Comparison of ENCODE assay signal across 16 cellular contexts in the genomic region with DNA sequence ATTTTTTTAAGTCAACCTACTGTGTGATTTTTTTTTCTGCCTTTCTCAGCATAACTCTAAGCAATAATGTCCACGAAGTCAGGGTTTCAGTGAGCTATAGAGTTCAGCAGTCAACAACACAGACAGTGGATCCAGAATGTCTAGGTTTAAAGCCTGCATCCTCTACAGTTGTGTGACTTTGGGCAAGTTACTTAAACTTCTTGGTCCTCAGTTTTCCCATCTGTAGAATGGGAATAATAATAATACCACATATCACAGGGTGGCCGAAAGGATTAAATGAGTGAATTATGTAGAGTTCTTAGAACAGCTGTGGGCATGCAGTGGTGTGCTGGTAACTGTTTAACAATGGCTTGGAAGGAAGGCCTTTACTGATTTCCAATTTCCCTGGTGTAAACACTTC. TPM values are rescaled to one million over a fixed set of nuclear protein-coding genes. Genes with fewer than 3 reads are reported as not detected.
A peak's percentile ranks its signal among the peaks of the same experiment; 100 is the strongest.
DNase-seq lines count a peak whose midpoint lies in the region; ATAC-seq, FAIRE-seq and TF ChIP-seq lines count a peak whose summit lies in the region.
"Had no signal": no experiment of that assay in that cellular context is flagged by ENCODE, and none has a peak within 500 bp of the region (broad histone marks: within the 10 kb centered on the region; RNA-seq: fewer than 3 reads in every experiment).

No MANE protein-coding gene starts in this region.

- no peak overlapping the region for H2BK5ac ChIP-seq in H1 (ENCODE audit: low read depth, low read length)

- H3K36me3 ChIP-seq in CD8-positive, alpha-beta T cell (ENCODE audit: insufficient read depth, low read length): no peaks in the 10 kb centered on the region
- H3K36me3 ChIP-seq in H1 (ENCODE audit: control insufficient read depth in 2 of 4, insufficient read depth in 4 of 4, low read length in 3 of 4) (no peaks in the 10 kb centered on the region), neural progenitor cell (no peaks in the 10 kb centered on the region), sigmoid colon (no peaks in the 10 kb centered on the region)
- H3K36me3 ChIP-seq: BLaER1, HAP-1 had no signal

- H3K4me3 ChIP-seq in CD8-positive, alpha-beta T cell (ENCODE audit: low read depth, low read length): no peak overlapping the region
- no peak overlapping the region for H3K4me3 ChIP-seq in H1 (ENCODE audit: extremely low read depth in 1 of 4, insufficient read depth in 2 of 4, low read depth in 3 of 4, low read length in 4 of 4)
- H3K4me3 ChIP-seq in neural progenitor cell: no peak overlapping the region
- no peak overlapping the region for H3K4me3 ChIP-seq in sigmoid colon
- H3K4me3 ChIP-seq: BLaER1, HAP-1 had no signal

- no peak for DNase-seq in activated CD8-positive, alpha-beta T cell treated with anti-CD3 and anti-CD28 coated beads, Interleukin-2, amount 10 ng/mL, durations not matched to agents 7 days and 5 days
- DNase-seq in activated CD8-positive, alpha-beta T cell treated with anti-CD3 and anti-CD28 coated beads for 36 hours: no peak
- DNase-seq in CD8-positive, alpha-beta T cell: no peak
- DNase-seq in H1 (ENCODE audit: low read depth in 1 of 2, low spot score in 2 of 2) (no peak), neural progenitor cell (ENCODE audit: low spot score) (no peak), NCI-H774 (lab: John Stamatoyannopoulos, UW) (no peak), sigmoid colon (no peak)
- DNase-seq: 8988T, AML-193, DMS53, GF-D8, GOT3, HFFc6 had no signal

- peaks cover 33% of the 10 kb centered on the region for H3F3A ChIP-seq in neural progenitor cell (ENCODE audit: low read depth)

- H4K5ac ChIP-seq in H1 (ENCODE audit: insufficient read length, low read depth, low read length): no peak overlapping the region

- H2BK15ac ChIP-seq in H1 (ENCODE audit: low read length): no peak overlapping the region

- TF ChIP-seq EP300 in H1 (IDR thresholded peaks at IDR 0.05; ENCODE audit: borderline replicate concordance in 1 of 2, low read depth in 2 of 2, low read length in 2 of 2) (no peak), sigmoid colon (IDR thresholded peaks at IDR 0.05) (no peak)

- H2BK20ac ChIP-seq in H1 (ENCODE audit: low read length): no peak overlapping the region

- H3K4me1 Mint-ChIP-seq in activated CD8-positive, alpha-beta T cell treated with anti-CD3 and anti-CD28 coated beads, Interleukin-2, amount 10 ng/mL, durations not matched to agents 7 days and 5 days (ENCODE audit: low read depth): peaks cover 50% of the 10 kb centered on the region
- H3K4me1 Mint-ChIP-seq in activated CD8-positive, alpha-beta T cell treated with anti-CD3 and anti-CD28 coated beads for 36 hours (ENCODE audit: low read depth): peaks cover 44% of the 10 kb centered on the region
- H3K4me1 Mint-ChIP-seq in CD8-positive, alpha-beta T cell (ENCODE audit: low read depth): peaks cover 30% of the 10 kb centered on the region
- H3K4me1 Mint-ChIP-seq in neural progenitor cell: peaks cover 65% of the 10 kb centered on the region

- H3K9me3 ChIP-seq in CD8-positive, alpha-beta T cell (ENCODE audit: low read length): no peaks in the 10 kb centered on the region
- H3K9me3 ChIP-seq in H1 (ENCODE audit: insufficient read depth in 2 of 2, low read depth in 1 of 2, low read length in 1 of 2) (no peaks in the 10 kb centered on the region), neural progenitor cell (ENCODE audit: low read depth) (no peaks in the 10 kb centered on the region), sigmoid colon (no peaks in the 10 kb centered on the region)
- H3K9me3 ChIP-seq: BLaER1, HAP-1 had no signal

- no peak for ATAC-seq in activated CD8-positive, alpha-beta T cell treated with anti-CD3 and anti-CD28 coated beads, Interleukin-2, amount 10 ng/mL, durations not matched to agents 7 days and 5 days
- ATAC-seq in activated CD8-positive, alpha-beta T cell treated with anti-CD3 and anti-CD28 coated beads for 36 hours: no peak
- no peak for ATAC-seq in CD8-positive, alpha-beta T cell

- CTCF ChIA-PET in activated CD8-positive, alpha-beta T cell treated with anti-CD3 and anti-CD28 coated beads, Interleukin-2, amount 10 ng/mL, durations not matched to agents 7 days and 5 days (lab: Charles Lee): interaction anchor here (1.6 kb wide), 1 partner anchor 176 kb away, joined by 4 read pairs; no protein-coding TSS in a partner anchor
- CTCF ChIA-PET in activated CD8-positive, alpha-beta T cell treated with anti-CD3 and anti-CD28 coated beads for 36 hours (lab: Charles Lee): interaction anchor here (0.8 to 1.8 kb wide), 3 partner anchors 10 to 79 kb away, joined by 3 to 4 read pairs (median 4); no protein-coding TSS in a partner anchor
- CTCF ChIA-PET in CD8-positive, alpha-beta T cell (lab: Charles Lee): interaction anchor here (0.9 to 1.1 kb wide), 3 partner anchors 32 to 80 kb away, joined by 3 to 4 read pairs (median 3); no protein-coding TSS in a partner anchor
- CTCF ChIA-PET in H1 (lab: Charles Lee; ENCODE audit: partially characterized antibody): interaction anchor here (1.1 to 1.4 kb wide), 2 partner anchors 34 to 196 kb away, joined by 3 to 5 read pairs; no protein-coding TSS in a partner anchor

- WGBS in H1 (ENCODE audit: extremely low coverage in 1 of 2, insufficient coverage in 1 of 2, insufficient read length in 1 of 2, insufficient replicate concordance in 2 of 2, low coverage in 1 of 2, low lambda C conversion rate in 2 of 2, missing lambda C conversion rate in 1 of 2), 2 experiments: 98% methylated on average over 2 of the region's 2 CpGs; no CpG with 5 or more reads in 1 of the 2 experiments
- WGBS in sigmoid colon, 2 donors: 90% methylated on average over 2 of the region's 2 CpGs

- peaks cover 61% of the 10 kb centered on the region for H3K36me3 Mint-ChIP-seq in activated CD8-positive, alpha-beta T cell treated with anti-CD3 and anti-CD28 coated beads, Interleukin-2, amount 10 ng/mL, durations not matched to agents 7 days and 5 days (ENCODE audit: low read depth)
- H3K36me3 Mint-ChIP-seq in activated CD8-positive, alpha-beta T cell treated with anti-CD3 and anti-CD28 coated beads for 36 hours (ENCODE audit: low read depth): peaks cover 32% of the 10 kb centered on the region
- peaks cover 11% of the 10 kb centered on the region for H3K36me3 Mint-ChIP-seq in CD8-positive, alpha-beta T cell
- H3K36me3 Mint-ChIP-seq in neural progenitor cell: no peaks in the 10 kb centered on the region

- no peaks in the 10 kb centered on the region for H3K79me1 ChIP-seq in H1 (ENCODE audit: low read depth, low read length)

- no peak overlapping the region for H3K14ac ChIP-seq in H1 (ENCODE audit: insufficient read length)

- no peak overlapping the region for H4K91ac ChIP-seq in H1 (replicated peaks; ENCODE audit: insufficient read length, low read length)

- TF ChIP-seq POLR2A in H1 (IDR thresholded peaks at IDR 0.05; ENCODE audit: control extremely low read depth in 1 of 2, low read depth in 2 of 2, low read length in 2 of 2): no peak
- TF ChIP-seq POLR2A in sigmoid colon (IDR thresholded peaks at IDR 0.05): no peak

- no peak overlapping the region for H2BK120ac ChIP-seq in H1 (replicated peaks; ENCODE audit: low read depth, low read length)

- H3K23ac ChIP-seq in H1 (ENCODE audit: insufficient read length): no peak overlapping the region

- no peaks in the 10 kb centered on the region for H3K9me3 Mint-ChIP-seq in activated CD8-positive, alpha-beta T cell treated with anti-CD3 and anti-CD28 coated beads, Interleukin-2, amount 10 ng/mL, durations not matched to agents 7 days and 5 days (ENCODE audit: insufficient read depth)
- H3K9me3 Mint-ChIP-seq in activated CD8-positive, alpha-beta T cell treated with anti-CD3 and anti-CD28 coated beads for 36 hours: no peaks in the 10 kb centered on the region
- H3K9me3 Mint-ChIP-seq in CD8-positive, alpha-beta T cell: no peaks in the 10 kb centered on the region
- H3K9me3 Mint-ChIP-seq in neural progenitor cell: peaks cover 2% of the 10 kb centered on the region
- H3K9me3 Mint-ChIP-seq: HFFc6 had no signal

- H3K56ac ChIP-seq in H1 (replicated peaks; ENCODE audit: insufficient read length, low read depth, low read length): no peak overlapping the region

- H4K20me1 ChIP-seq in H1 (replicated peaks in 1 of 2; ENCODE audit: control insufficient read depth in 1 of 2, insufficient read depth in 2 of 2, low read length in 2 of 2): no peaks in the 10 kb centered on the region
- no peaks in the 10 kb centered on the region for H4K20me1 ChIP-seq in neural progenitor cell (ENCODE audit: low read depth)
- H4K20me1 ChIP-seq: BLaER1 had no signal

- no peak for FAIRE-seq in H1 (lab: Jason Lieb, UNC)
- FAIRE-seq: GM19239 had no signal

- no peaks in the 10 kb centered on the region for H3K23me2 ChIP-seq in H1 (ENCODE audit: low read depth, low read length)

- no peak for TF ChIP-seq RAD21 in H1 (IDR thresholded peaks at IDR 0.05 in 1 of 2, conservative IDR thresholded peaks at IDR 0.05 in 1 of 2; ENCODE audit: low read depth in 2 of 2, low read length in 2 of 2)

- no peak overlapping the region for H3K4ac ChIP-seq in H1 (replicated peaks; ENCODE audit: insufficient read length, low read depth, low read length)

- no peaks in the 10 kb centered on the region for H3K27me3 Mint-ChIP-seq in activated CD8-positive, alpha-beta T cell treated with anti-CD3 and anti-CD28 coated beads, Interleukin-2, amount 10 ng/mL, durations not matched to agents 7 days and 5 days (ENCODE audit: low read depth)
- H3K27me3 Mint-ChIP-seq in activated CD8-positive, alpha-beta T cell treated with anti-CD3 and anti-CD28 coated beads for 36 hours: no peaks in the 10 kb centered on the region
- H3K27me3 Mint-ChIP-seq in CD8-positive, alpha-beta T cell (ENCODE audit: low read depth): no peaks in the 10 kb centered on the region
- peaks cover 6% of the 10 kb centered on the region for H3K27me3 Mint-ChIP-seq in neural progenitor cell (ENCODE audit: insufficient read depth, low read depth)

- H3K27ac ChIP-seq in CD8-positive, alpha-beta T cell (ENCODE audit: low read depth, low read length): no peak overlapping the region
- no peak overlapping the region for H3K27ac ChIP-seq in H1 (ENCODE audit: low read depth, low read length)
- H3K27ac ChIP-seq in neural progenitor cell: no peak overlapping the region
- no peak overlapping the region for H3K27ac ChIP-seq in sigmoid colon
- H3K27ac ChIP-seq: BLaER1 had no signal

- peaks cover 19% of the 10 kb centered on the region for H3K4me1 ChIP-seq in CD8-positive, alpha-beta T cell (ENCODE audit: insufficient read depth, low read length)
- H3K4me1 ChIP-seq in H1 (replicated peaks in 1 of 4; ENCODE audit: control insufficient read depth in 3 of 4, insufficient read depth in 4 of 4, low read length in 3 of 4) (peaks cover 0 to 15% (median 11%) of the 10 kb centered on the region in 4 experiments; a peak in 6 of 7 replicates), neural progenitor cell (peaks cover 24% of the 10 kb centered on the region), sigmoid colon (no peaks in the 10 kb centered on the region)

- H2AFZ ChIP-seq in H1 (ENCODE audit: low read length) (no peak overlapping the region), neural progenitor cell (replicated peaks) (no peak overlapping the region)

- H3K9ac ChIP-seq in H1 (replicated peaks in 1 of 4; ENCODE audit: extremely low read depth in 1 of 4, low read depth in 3 of 4, low read length in 3 of 4) (no peak overlapping the region), neural progenitor cell (no peak overlapping the region)
- H3K9ac ChIP-seq: BLaER1 had no signal

- POLR2A ChIA-PET in activated CD8-positive, alpha-beta T cell treated with anti-CD3 and anti-CD28 coated beads, Interleukin-2, amount 10 ng/mL, durations not matched to agents 7 days and 5 days (lab: Charles Lee): interaction anchor here (0.9 kb wide), 1 partner anchor 28 kb away, joined by 3 read pairs; no protein-coding TSS in a partner anchor
- POLR2A ChIA-PET in activated CD8-positive, alpha-beta T cell treated with anti-CD3 and anti-CD28 coated beads for 36 hours (lab: Charles Lee): interaction anchor here (1.0 to 1.7 kb wide), 3 partner anchors 10 to 56 kb away, joined by 3 to 4 read pairs (median 3); no protein-coding TSS in a partner anchor
- POLR2A ChIA-PET in CD8-positive, alpha-beta T cell (lab: Charles Lee): no interaction called here
- POLR2A ChIA-PET in H1 (lab: Charles Lee; ENCODE audit: partially characterized antibody): no interaction called here

- intact Hi-C loops in activated CD8-positive, alpha-beta T cell treated with anti-CD3 and anti-CD28 coated beads for 36 hours (cut with micrococcal nuclease): no loop called here
- intact Hi-C loops in CD8-positive, alpha-beta T cell (cut with DNase I, micrococcal nuclease): no loop called here
- intact Hi-C loops in sigmoid colon (cut with DNase I): no loop called here

- no peaks in the 10 kb centered on the region for H3K79me2 ChIP-seq in H1 (ENCODE audit: control insufficient read depth in 1 of 2, insufficient read depth in 2 of 2, low read length in 2 of 2)
- H3K79me2 ChIP-seq in neural progenitor cell (ENCODE audit: low read depth): no peaks in the 10 kb centered on the region

- H2AK5ac ChIP-seq in H1 (ENCODE audit: low read depth, low read length): no peak overlapping the region

- H3K27me3 ChIP-seq in CD8-positive, alpha-beta T cell (ENCODE audit: insufficient read depth, low read length): no peaks in the 10 kb centered on the region
- H3K27me3 ChIP-seq in H1 (replicated peaks in 1 of 4; ENCODE audit: control insufficient read depth in 3 of 4, extremely low read depth in 1 of 4, insufficient read depth in 3 of 4, low read length in 3 of 4) (no peaks in the 10 kb centered on the region), neural progenitor cell (no peaks in the 10 kb centered on the region), sigmoid colon (peaks cover 0 to 5% (median 0%) of the 10 kb centered on the region in 3 donors)

- H3K4me2 ChIP-seq in H1 (ENCODE audit: insufficient read depth in 1 of 2, low read depth in 2 of 2, low read length in 2 of 2) (no peak overlapping the region), neural progenitor cell (no peak overlapping the region)

- peak overlapping the region; percentile 26 for H3K27ac Mint-ChIP-seq in activated CD8-positive, alpha-beta T cell treated with anti-CD3 and anti-CD28 coated beads, Interleukin-2, amount 10 ng/mL, durations not matched to agents 7 days and 5 days
- H3K27ac Mint-ChIP-seq in activated CD8-positive, alpha-beta T cell treated with anti-CD3 and anti-CD28 coated beads for 36 hours: no peak overlapping the region
- H3K27ac Mint-ChIP-seq in CD8-positive, alpha-beta T cell: peak overlapping the region; percentile 55
- peak overlapping the region; percentile 35 for H3K27ac Mint-ChIP-seq in neural progenitor cell
- H3K27ac Mint-ChIP-seq: HFFc6 had no signal

- H4K8ac ChIP-seq in H1 (ENCODE audit: extremely low read depth, insufficient read depth, low read length): no peak overlapping the region

- H3K18ac ChIP-seq in H1 (ENCODE audit: extremely low read depth, low read length): no peak overlapping the region

- no peak overlapping the region for H3K4me3 Mint-ChIP-seq in activated CD8-positive, alpha-beta T cell treated with anti-CD3 and anti-CD28 coated beads, Interleukin-2, amount 10 ng/mL, durations not matched to agents 7 days and 5 days
- H3K4me3 Mint-ChIP-seq in activated CD8-positive, alpha-beta T cell treated with anti-CD3 and anti-CD28 coated beads for 36 hours: no peak overlapping the region
- H3K4me3 Mint-ChIP-seq in CD8-positive, alpha-beta T cell: no peak overlapping the region
- no peak overlapping the region for H3K4me3 Mint-ChIP-seq in neural progenitor cell
- H3K4me3 Mint-ChIP-seq: HFFc6 had no signal

- TF ChIP-seq CTCF in activated CD8-positive, alpha-beta T cell treated with anti-CD3 and anti-CD28 coated beads for 36 hours (IDR thresholded peaks at IDR 0.05): no peak
- no peak for TF ChIP-seq CTCF in CD8-positive, alpha-beta T cell (IDR thresholded peaks at IDR 0.05)
- TF ChIP-seq CTCF in H1 (IDR thresholded peaks at IDR 0.05; ENCODE audit: control extremely low read depth in 1 of 3, insufficient read depth in 1 of 3, low read depth in 1 of 3, low read length in 3 of 3) (no peak), neural progenitor cell (IDR thresholded peaks at IDR 0.05) (no peak), sigmoid colon (IDR thresholded peaks at IDR 0.05) (no peak)

- H2BK12ac ChIP-seq in H1 (ENCODE audit: low read depth, low read length): no peak overlapping the region

RNA-seq across cellular contexts. Expression of gene MEAK7, which starts 38.8 kb away (rescaled TPM):
- total RNA-seq in activated CD8-positive, alpha-beta T cell treated with anti-CD3 and anti-CD28 coated beads, Interleukin-2, amount 10 ng/mL, durations not matched to agents 7 days and 5 days: 10 to 100 TPM; 62.3 to 72.4 TPM
- 10 to 100 TPM; 21.1 to 22.4 TPM for total RNA-seq in activated CD8-positive, alpha-beta T cell treated with anti-CD3 and anti-CD28 coated beads for 36 hours
- total RNA-seq in CD8-positive, alpha-beta T cell: 1 to 10 TPM; 2.1 to 2.2 TPM
- total RNA-seq in H1 (2021; fragmentation: NEBNext Ultra II Directional; extraction: Animal tissue kit (Norgen Biotek cat#: 25700)): 19.0 and 19.6 TPM in 2 replicates
- polyA plus RNA-seq in H1 (2011; rRNA removed): 9.6 and 13.6 TPM in 2 replicates
- polyA plus RNA-seq in H1 (2011; cell fraction: cytosol; rRNA removed): 14.1 TPM
- 14.5 TPM for polyA plus RNA-seq in H1 (2011; cell fraction: nucleus; rRNA removed)
- polyA plus RNA-seq in H1 (2012, experiment 1 of 2): 12.3 to 15.0 TPM (median 12.8 TPM) in 4 replicates
- polyA plus RNA-seq in H1 (2012, experiment 2 of 2): 6.5 TPM
- polyA plus RNA-seq in H1 (2013, experiment 1 of 2): 6.0 TPM
- polyA plus RNA-seq in H1 (2013, experiment 2 of 2): 5.3 TPM
- polyA minus RNA-seq in H1 (2011; rRNA and poly(A)+ RNA removed): 15.7 and 18.2 TPM in 2 replicates
- 18.6 TPM for polyA minus RNA-seq in H1 (2011; cell fraction: cytosol; rRNA and poly(A)+ RNA removed)
- 16.5 TPM for polyA minus RNA-seq in H1 (2011; cell fraction: nucleus; rRNA and poly(A)+ RNA removed)
- total RNA-seq in neural progenitor cell (ENCODE audit: low replicate concordance): 18.4 and 22.5 TPM in 2 replicates
- 10 to 100 TPM; 10.0 to 13.7 (median 12.1) TPM for total RNA-seq in sigmoid colon
- 10 to 100 TPM in 1 of 3 donors, 1 to 10 TPM in 2; 4.2 to 12.2 (median 8.6) TPM for polyA plus RNA-seq in sigmoid colon

Comparison
In these comparisons a context has a peak if more than half of its experiments do, and no peak if none do; other contexts are left out.
1. POLR2A ChIA-PET loops: an anchor here in activated CD8-positive, alpha-beta T cell treated with anti-CD3 and anti-CD28 coated beads, Interleukin-2, amount 10 ng/mL, durations not matched to agents 7 days and 5 days (0.9 kb wide) and activated CD8-positive, alpha-beta T cell treated with anti-CD3 and anti-CD28 coated beads for 36 hours (1.0 to 1.7 kb wide); none called in CD8-positive, alpha-beta T cell and H1.